8 cellular contexts compared by ENCODE assay signal in the genomic region with DNA sequence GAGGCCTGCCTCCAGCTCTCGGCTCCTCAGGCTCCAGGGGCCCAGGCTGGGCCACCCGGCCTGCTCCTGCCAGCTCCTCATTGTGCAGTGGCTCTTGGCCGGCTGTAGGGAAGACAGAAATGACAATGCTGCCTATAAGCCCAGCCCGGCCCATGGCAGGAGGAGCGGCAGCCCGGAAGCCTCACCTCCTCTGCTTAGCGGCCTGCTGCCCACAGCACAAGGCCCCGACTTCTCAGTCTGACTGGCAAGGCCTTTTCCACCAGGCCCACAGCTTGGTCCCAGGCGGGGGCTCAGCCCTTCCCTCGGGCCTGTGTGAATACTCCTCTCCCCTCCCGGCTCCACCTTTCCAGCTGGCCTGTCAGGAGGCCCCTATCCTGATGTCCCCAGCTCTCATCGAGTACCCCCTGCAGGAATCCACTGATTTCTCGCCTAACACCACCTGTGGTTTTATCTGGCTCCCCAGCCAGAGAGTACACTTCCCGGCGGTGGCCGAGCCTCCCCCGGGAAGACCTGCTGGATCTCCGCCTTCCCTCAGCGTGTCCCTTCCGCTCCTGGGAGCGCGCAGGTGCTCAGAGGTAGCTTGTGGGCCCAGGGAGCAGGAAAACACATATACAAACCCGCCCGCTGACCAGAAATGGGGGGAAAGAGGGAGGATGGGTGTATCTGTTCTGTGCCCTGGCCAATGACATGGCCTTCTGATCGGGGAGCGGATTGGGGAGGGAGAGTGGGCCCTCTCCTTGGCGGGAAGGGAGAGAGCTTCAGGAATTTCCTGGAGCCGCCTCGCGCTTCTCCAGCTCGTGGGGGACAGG. TPM values are rescaled to one million over a fixed set of nuclear protein-coding genes. Genes with fewer than 3 reads are reported as not detected.
DNase-seq lines count a peak whose midpoint lies in the region; ATAC-seq, FAIRE-seq and TF ChIP-seq lines count a peak whose summit lies in the region.

No MANE protein-coding gene starts in this region.

- H3K27me3 ChIP-seq in NT2/D1 (ENCODE audit: insufficient read depth, insufficient read length), result no peaks in the 10 kb centered on the region
- H3K27me3 ChIP-seq in ascending aorta, result no peaks in the 10 kb centered on the region
- H3K27me3 ChIP-seq in iPS DF 6.9 (ENCODE audit: control insufficient read depth, insufficient read depth, low read length), result no peaks in the 10 kb centered on the region
- H3K27me3 ChIP-seq in skeletal muscle tissue (ENCODE audit: control insufficient read depth in 3 of 3, insufficient read depth in 3 of 3, low read length in 3 of 3), result no peaks in the 10 kb centered on the region

- no CpG with 5 or more reads among the region's 31 CpGs for WGBS in iPS DF 6.9 (ENCODE audit: insufficient coverage, insufficient read length)

- H3K4me1 ChIP-seq in NT2/D1 (ENCODE audit: insufficient read depth, insufficient read length) (peaks cover 2% of the 10 kb centered on the region), ascending aorta (peaks cover 7 to 10% of the 10 kb centered on the region in 2 donors), iPS DF 6.9 (ENCODE audit: control insufficient read depth, insufficient read depth, low read length) (no peaks in the 10 kb centered on the region; the same call in 1 of the 2 replicates), skeletal muscle tissue (ENCODE audit: control insufficient read depth in 3 of 3, insufficient read depth in 3 of 3, low read length in 3 of 3) (peaks cover 12% of the 10 kb centered on the region in 3 donors)

- H3K36me3 ChIP-seq in NT2/D1 (ENCODE audit: insufficient read depth, insufficient read length, low read length) (peaks cover 34% of the 10 kb centered on the region), ascending aorta (peaks cover 26 to 27% of the 10 kb centered on the region in 2 donors), iPS DF 6.9 (ENCODE audit: control insufficient read depth, insufficient read depth, low read length) (peaks cover 14% of the 10 kb centered on the region), skeletal muscle tissue (ENCODE audit: control insufficient read depth in 3 of 3, insufficient read depth in 3 of 3, low read length in 3 of 3) (peaks cover 18 to 28% (median 25%) of the 10 kb centered on the region in 3 donors)

- no peaks in the 10 kb centered on the region for H3K9me3 ChIP-seq in NT2/D1 (ENCODE audit: insufficient read depth, low read length)
- H3K9me3 ChIP-seq in ascending aorta, result no peaks in the 10 kb centered on the region
- H3K9me3 ChIP-seq in iPS DF 6.9 (ENCODE audit: control insufficient read depth, insufficient read depth, low read length), result no peaks in the 10 kb centered on the region
- no peaks in the 10 kb centered on the region for H3K9me3 ChIP-seq in skeletal muscle tissue (ENCODE audit: control insufficient read depth in 3 of 3, low read length in 3 of 3)

- peak overlapping the region; percentile 94 for H3K4me3 ChIP-seq in NT2/D1 (ENCODE audit: insufficient read length, low read depth)
- H3K4me3 ChIP-seq in ascending aorta, result peak overlapping the region; percentile 72 to 90
- H3K4me3 ChIP-seq in iPS DF 6.9 (ENCODE audit: low read length), result peak overlapping the region; percentile 71; the same call in 1 of the 2 replicates
- H3K4me3 ChIP-seq in skeletal muscle tissue (ENCODE audit: low read length in 3 of 3), result peak overlapping the region; percentile 90 to 97 (median 94)

- no peak for TF ChIP-seq CTCF in ascending aorta (IDR thresholded peaks at IDR 0.05)

- intact Hi-C loops in ascending aorta (cut with DNase I), result loop anchor here (1.0 to 10.0 kb wide), 4 partner anchors 30 to 201 kb away; a partner anchor contains a TSS

- peak; percentile 19 for ATAC-seq in HG02973 (IDR thresholded peaks at IDR 0.05; ENCODE audit: unreplicated experiment)

- H3K9ac ChIP-seq in NT2/D1 (ENCODE audit: insufficient read length, low read depth), result peak overlapping the region; percentile 92
- peak overlapping the region; percentile 89 to 91 (median 90) for H3K9ac ChIP-seq in skeletal muscle tissue (ENCODE audit: low read depth in 1 of 3, low read length in 3 of 3)

- no peak for FAIRE-seq in GM19239 (lab: Jason Lieb, UNC)

- DNase-seq in NCI-H82 (lab: John Stamatoyannopoulos, UW), result peak; percentile 69
- no peak for DNase-seq in NCI-H82 treated with DMSO at 0.1 percent for 48 hours (lab: John Stamatoyannopoulos, UW; ENCODE audit: unreplicated experiment)
- no peak for DNase-seq in NT2/D1 (ENCODE audit: low read depth, low spot score)
- DNase-seq in ascending aorta (ENCODE audit: low spot score in 2 of 2), result no peak
- no peak for DNase-seq in iPS DF 6.9 (ENCODE audit: low read depth, low spot score)
- no peak for DNase-seq in GM19239 (ENCODE audit: insufficient read length, low spot score)

- H3K27ac ChIP-seq in ascending aorta (peak overlapping the region; percentile 78 to 89), iPS DF 6.9 (ENCODE audit: low read length) (no peak overlapping the region), skeletal muscle tissue (ENCODE audit: low read depth, low read length) (peak overlapping the region; percentile 64)

RNA-seq across cellular contexts. Expression of a gene that starts 1.0 kb away (rescaled TPM):
- total RNA-seq in ascending aorta, result 18.0 TPM
- total RNA-seq in skeletal muscle tissue, result 20.4 TPM

RNA-seq across cellular contexts. Expression of a gene that starts 5.8 kb away (rescaled TPM):
- total RNA-seq in ascending aorta (111 TPM), skeletal muscle tissue (42.8 TPM)

RNA-seq across cellular contexts. Expression of a gene that starts 30.2 kb away (rescaled TPM):
- total RNA-seq in ascending aorta, result 14.9 TPM
- 1.6 TPM for total RNA-seq in skeletal muscle tissue

RNA-seq across cellular contexts. Expression of a gene that starts 35.5 kb away (rescaled TPM):
- total RNA-seq in ascending aorta (1.6 TPM), skeletal muscle tissue (under 0.01 TPM)

RNA-seq across cellular contexts. Expression of a gene that starts 43.9 kb away (rescaled TPM):
- total RNA-seq in ascending aorta (6.1 TPM), skeletal muscle tissue (12.5 TPM)
